21 cellular contexts compared by ENCODE assay signal in genomic region chr5:68550031-68550430, GRCh38.
"Had no signal": no experiment of that assay in that cellular context is flagged by ENCODE, and none has a peak within 500 bp of the region (broad histone marks: within the 10 kb centered on the region; RNA-seq: fewer than 3 reads in every experiment).

No MANE protein-coding gene starts in this region.

- H3K27me3 Mint-ChIP-seq: activated CD4-positive, alpha-beta memory T cell treated with anti-CD3 and anti-CD28 coated beads for 36 hours; activated naive CD4-positive, alpha-beta T cell treated with anti-CD3 and anti-CD28 coated beads, Interleukin-2, amount 50 U/mL, for 24 hours had no signal

- H3K27me3 ChIP-seq: breast epithelium had no signal

- H3K4me2 ChIP-seq: KMS-11 had no signal

- H3K27ac Mint-ChIP-seq: activated CD4-positive, alpha-beta memory T cell treated with anti-CD3 and anti-CD28 coated beads for 36 hours; activated CD4-positive, alpha-beta T cell treated with anti-CD3 and anti-CD28 coated beads, Interleukin-2, amount 10 ng/mL, durations not matched to agents 7 days and 5 days; activated naive CD4-positive, alpha-beta T cell treated with anti-CD3 and anti-CD28 coated beads, Interleukin-2, amount 50 U/mL, for 24 hours; activated T-helper 17 cell treated with anti-CD3 and anti-CD28 coated beads, Interleukin-2, amount 50 U/mL, for 72 hours had no signal

- H3K4me3 Mint-ChIP-seq: activated CD4-positive, alpha-beta memory T cell treated with anti-CD3 and anti-CD28 coated beads for 36 hours; activated CD4-positive, alpha-beta T cell treated with anti-CD3 and anti-CD28 coated beads, Interleukin-2, amount 10 ng/mL, durations not matched to agents 7 days and 5 days; activated naive CD4-positive, alpha-beta T cell treated with anti-CD3 and anti-CD28 coated beads, Interleukin-2, amount 50 U/mL, for 24 hours; activated T-helper 17 cell treated with anti-CD3 and anti-CD28 coated beads, Interleukin-2, amount 50 U/mL, for 72 hours had no signal

- H3K9ac ChIP-seq: KMS-11 had no signal

- H3K4me1 Mint-ChIP-seq: activated CD4-positive, alpha-beta T cell treated with anti-CD3 and anti-CD28 coated beads, Interleukin-2, amount 10 ng/mL, durations not matched to agents 7 days and 5 days; activated naive CD4-positive, alpha-beta T cell treated with anti-CD3 and anti-CD28 coated beads, Interleukin-2, amount 50 U/mL, for 24 hours; activated T-helper 17 cell treated with anti-CD3 and anti-CD28 coated beads, Interleukin-2, amount 50 U/mL, for 72 hours had no signal

- H3K9me3 ChIP-seq: breast epithelium had no signal

- H3K36me3 ChIP-seq: breast epithelium had no signal

- DNase-seq: activated CD4-positive, alpha-beta memory T cell treated with anti-CD3 and anti-CD28 coated beads for 36 hours; activated CD4-positive, alpha-beta T cell treated with anti-CD3 and anti-CD28 coated beads, Interleukin-2, amount 10 ng/mL, durations not matched to agents 7 days and 5 days; activated CD4-positive, CD25-positive, alpha-beta regulatory T cell; activated gamma-delta T cell treated with Interleukin-2 at 50 U/mL for 16 hours; activated T-cell treated with anti-CD3 and anti-CD28 coated beads for 4 hours; activated T-cell treated with anti-CD3 and anti-CD28 coated beads, Interleukin-2, amount 50 U/mL, for 48 hours; aorta; caudate nucleus; NCI-H1092; NCI-H1930; NCI-H2107; NCI-H2171 treated with DMSO at 0.1 percent for 48 hours; NCI-H526 treated with DMSO at 0.1 percent for 48 hours; SIG-M5; T-helper 2 cell; T1000 had no signal

- H3K4me1 ChIP-seq: breast epithelium had no signal

- H3K27ac ChIP-seq: breast epithelium, KMS-11 had no signal

- H3K4me3 ChIP-seq: breast epithelium had no signal

- FAIRE-seq: TTC549 had no signal

- H3K9me3 Mint-ChIP-seq: activated CD4-positive, alpha-beta memory T cell treated with anti-CD3 and anti-CD28 coated beads for 36 hours; activated CD4-positive, alpha-beta T cell treated with anti-CD3 and anti-CD28 coated beads, Interleukin-2, amount 10 ng/mL, durations not matched to agents 7 days and 5 days; activated naive CD4-positive, alpha-beta T cell treated with anti-CD3 and anti-CD28 coated beads, Interleukin-2, amount 50 U/mL, for 24 hours; activated T-helper 17 cell treated with anti-CD3 and anti-CD28 coated beads, Interleukin-2, amount 50 U/mL, for 72 hours had no signal

- H3K36me3 Mint-ChIP-seq: activated CD4-positive, alpha-beta memory T cell treated with anti-CD3 and anti-CD28 coated beads for 36 hours; activated naive CD4-positive, alpha-beta T cell treated with anti-CD3 and anti-CD28 coated beads, Interleukin-2, amount 50 U/mL, for 24 hours had no signal
